ENCODE assay signal across 9 cellular contexts in genomic region chr2:28810384-28811285, GRCh38. TPM values are rescaled to one million over a fixed set of nuclear protein-coding genes. Genes with fewer than 3 reads are reported as not detected.
DNase-seq lines count a peak whose midpoint lies in the region; ATAC-seq and TF ChIP-seq lines count a peak whose summit lies in the region.
"Had no signal": no experiment of that assay in that cellular context is flagged by ENCODE, and none has a peak within 500 bp of the region (broad histone marks: within the 10 kb centered on the region; RNA-seq: fewer than 3 reads in every experiment).

SPDYA (plus strand) TSS chr2:28810834; CDS start chr2:28816015, 5,181 bp downstream.

- H3K4me1 Mint-ChIP-seq in CD4-positive, CD25-positive, alpha-beta regulatory T cell: peaks cover 6 to 23% (median 14%) of the 10 kb centered on the region in 4 donors
- peaks cover 7% of the 10 kb centered on the region for H3K4me1 Mint-ChIP-seq in T-helper 2 cell treated with Interferon-gamma antibody and Interleukin-4, amounts not matched to agents 5 μg/mL and 100 μg/mL, for 36 hours (ENCODE audit: low read depth)

- peaks cover 11% of the 10 kb centered on the region for H3K4me1 ChIP-seq in CD4-positive, CD25-positive, alpha-beta regulatory T cell (ENCODE audit: control insufficient read depth, insufficient read depth, low read length, poor library complexity, severe bottlenecking)

- peak within 1 kb of the TSS; percentile 84 to 99 (median 84) for H3K4me3 Mint-ChIP-seq in CD4-positive, CD25-positive, alpha-beta regulatory T cell
- peak within 1 kb of the TSS; percentile 77 for H3K4me3 Mint-ChIP-seq in T-helper 2 cell treated with Interferon-gamma antibody and Interleukin-4, amounts not matched to agents 5 μg/mL and 100 μg/mL, for 36 hours

- H3K36me3 Mint-ChIP-seq in CD4-positive, CD25-positive, alpha-beta regulatory T cell: no peaks in the 10 kb centered on the region
- peaks cover 7% of the 10 kb centered on the region for H3K36me3 Mint-ChIP-seq in T-helper 2 cell treated with Interferon-gamma antibody and Interleukin-4, amounts not matched to agents 5 μg/mL and 100 μg/mL, for 36 hours (ENCODE audit: low read depth)

- no peaks in the 10 kb centered on the region for H3K27me3 Mint-ChIP-seq in CD4-positive, CD25-positive, alpha-beta regulatory T cell
- peaks cover 2% of the 10 kb centered on the region for H3K27me3 Mint-ChIP-seq in T-helper 2 cell treated with Interferon-gamma antibody and Interleukin-4, amounts not matched to agents 5 μg/mL and 100 μg/mL, for 36 hours (ENCODE audit: low read depth)

- H3K4me3 ChIP-seq in CD4-positive, CD25-positive, alpha-beta regulatory T cell (ENCODE audit: low read depth, low read length): peak within 1 kb of the TSS; percentile 74
- peak within 1 kb of the TSS; percentile 36 for H3K4me3 ChIP-seq in astrocyte of the cerebellum (ENCODE audit: low read depth, low read length)

- no peaks in the 10 kb centered on the region for H3K9me3 ChIP-seq in CD4-positive, CD25-positive, alpha-beta regulatory T cell (ENCODE audit: control insufficient read depth in 2 of 2, low read length in 2 of 2)

- H3K9me3 Mint-ChIP-seq in CD4-positive, CD25-positive, alpha-beta regulatory T cell: peaks cover 0 to 4% (median 0%) of the 10 kb centered on the region in 7 donors
- H3K9me3 Mint-ChIP-seq in T-helper 2 cell treated with Interferon-gamma antibody and Interleukin-4, amounts not matched to agents 5 μg/mL and 100 μg/mL, for 36 hours: no peaks in the 10 kb centered on the region

- no peaks in the 10 kb centered on the region for H3K36me3 ChIP-seq in CD4-positive, CD25-positive, alpha-beta regulatory T cell (ENCODE audit: control insufficient read depth, insufficient read depth, low read length)

- DNase-seq in CD4-positive, CD25-positive, alpha-beta regulatory T cell: peak; percentile 77 to 85 (median 80)
- DNase-seq in HPDE6-E6E7 (ENCODE audit: extremely low spot score): peak; percentile 76
- DNase-seq in T-helper 2 cell treated with Interferon-gamma antibody and Interleukin-4, amounts not matched to agents 5 μg/mL and 100 μg/mL, for 36 hours (ENCODE audit: low spot score): peak; percentile 85
- peak; percentile 15 for DNase-seq in astrocyte of the cerebellum (ENCODE audit: low read depth)
- DNase-seq in hepatic stellate cell (ENCODE audit: low spot score): peak; percentile 63
- DNase-seq in sciatic nerve (ENCODE audit: low spot score): peak; percentile 84
- DNase-seq in dedifferentiated amniotic fluid mesenchymal stem cell (ENCODE audit: extremely low spot score): no peak

- no peak for TF ChIP-seq CTCF in astrocyte of the cerebellum (IDR thresholded peaks at IDR 0.05; ENCODE audit: low read depth, low read length, missing control alignments)

- ATAC-seq in CD4-positive, CD25-positive, alpha-beta regulatory T cell (ENCODE audit: low read depth in 2 of 2): peak; percentile 91 to 93
- peak; percentile 79 for ATAC-seq in GM19463 (IDR thresholded peaks at IDR 0.05; ENCODE audit: unreplicated experiment)
- ATAC-seq in sciatic nerve: peak; percentile 94

- H3K27ac ChIP-seq in CD4-positive, CD25-positive, alpha-beta regulatory T cell (ENCODE audit: insufficient read depth, low read length, poor library complexity, severe bottlenecking): peak within 1 kb of the TSS; percentile 29
- H3K27ac ChIP-seq: KMS-11 had no signal

- intact Hi-C loops in sciatic nerve (cut with DNase I): no loop called here

- peak within 1 kb of the TSS in 2 of 3 donors; percentile 71 to 81 for H3K27ac Mint-ChIP-seq in CD4-positive, CD25-positive, alpha-beta regulatory T cell
- peak within 1 kb of the TSS; percentile 62 for H3K27ac Mint-ChIP-seq in T-helper 2 cell treated with Interferon-gamma antibody and Interleukin-4, amounts not matched to agents 5 μg/mL and 100 μg/mL, for 36 hours

- no peaks in the 10 kb centered on the region for H3K27me3 ChIP-seq in CD4-positive, CD25-positive, alpha-beta regulatory T cell (ENCODE audit: control insufficient read depth, insufficient read depth, low read length)

- in situ Hi-C loops in astrocyte of the cerebellum (cut with HindIII; ENCODE audit: low sequenced_read_pairs): no loop called here

RNA-seq across cellular contexts. Expression of gene SPDYA, which starts in this region (rescaled TPM):
- 19.6 TPM for total RNA-seq in CD4-positive, CD25-positive, alpha-beta regulatory T cell
- polyA plus RNA-seq in CD4-positive, CD25-positive, alpha-beta regulatory T cell: under 1 TPM; 0.09 to 0.25 (median 0.16) TPM
- total RNA-seq in sciatic nerve: 3.3 TPM
